Comparison of ENCODE assay signal across 18 cellular contexts in the genomic region with DNA sequence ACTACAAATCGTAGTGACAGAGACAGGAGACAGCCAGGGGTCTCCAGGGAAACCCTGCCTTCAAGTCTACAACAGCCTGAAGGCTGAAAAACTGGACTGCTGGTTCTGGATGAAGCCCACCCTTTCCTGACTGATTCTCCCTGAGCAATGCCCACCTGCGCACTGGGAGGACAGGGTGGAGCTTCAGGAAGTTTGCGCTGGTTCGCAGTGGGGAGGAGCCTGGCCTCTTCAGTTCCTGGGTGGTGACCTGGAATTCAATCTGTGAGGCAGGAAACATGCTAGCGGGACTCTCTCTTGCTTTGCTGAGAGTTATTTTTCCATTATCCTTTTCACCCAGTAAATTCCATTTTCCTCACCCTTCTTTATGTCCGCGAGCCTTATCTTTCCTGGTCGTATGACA.
"Had no signal": no experiment of that assay in that cellular context is flagged by ENCODE, and none has a peak within 500 bp of the region (broad histone marks: within the 10 kb centered on the region; RNA-seq: fewer than 3 reads in every experiment).

No MANE protein-coding gene starts in this region.

- H3K27me3 ChIP-seq: ascending aorta, colonic mucosa, left lung, right lobe of liver, tibial nerve had no signal

- H3K4me3 ChIP-seq: ascending aorta, colonic mucosa, left lung, psoas muscle, right lobe of liver, tibial nerve had no signal

- H3K9me3 ChIP-seq: colonic mucosa, right lobe of liver had no signal

- H3K4me1 ChIP-seq: ascending aorta, colonic mucosa, left lung, psoas muscle, right lobe of liver, tibial nerve had no signal

- FAIRE-seq: small intestine, urothelium cell line had no signal

- ATAC-seq: left lung, psoas muscle, right lobe of liver had no signal

- DNase-seq: activated CD4-positive, alpha-beta T cell treated with anti-CD3 and anti-CD28 coated beads, Interleukin-2, amount 50 U/mL, for 4 hours; activated gamma-delta T cell; colonic mucosa; erythroblast; foreskin melanocyte; immature natural killer cell; left lung; midbrain; psoas muscle; right lobe of liver; small intestine; stimulated activated CD4-positive, alpha-beta T cell treated with anti-CD3 and anti-CD28 coated beads, Interleukin-15, amount 100 ng/mL, for 24 hours; stimulated activated CD4-positive, alpha-beta T cell treated with anti-CD3 and anti-CD28 coated beads, Interleukin-2, amount 100 ng/mL, for 48 hours; T-helper 2 cell had no signal

- H3K27ac ChIP-seq: ascending aorta, colonic mucosa, left lung, psoas muscle, right lobe of liver, tibial nerve, VCaP had no signal

- H3K36me3 ChIP-seq: ascending aorta, colonic mucosa, left lung, right lobe of liver, tibial nerve had no signal
